ENCODE assay signal across 1 cellular context in the genomic region with DNA sequence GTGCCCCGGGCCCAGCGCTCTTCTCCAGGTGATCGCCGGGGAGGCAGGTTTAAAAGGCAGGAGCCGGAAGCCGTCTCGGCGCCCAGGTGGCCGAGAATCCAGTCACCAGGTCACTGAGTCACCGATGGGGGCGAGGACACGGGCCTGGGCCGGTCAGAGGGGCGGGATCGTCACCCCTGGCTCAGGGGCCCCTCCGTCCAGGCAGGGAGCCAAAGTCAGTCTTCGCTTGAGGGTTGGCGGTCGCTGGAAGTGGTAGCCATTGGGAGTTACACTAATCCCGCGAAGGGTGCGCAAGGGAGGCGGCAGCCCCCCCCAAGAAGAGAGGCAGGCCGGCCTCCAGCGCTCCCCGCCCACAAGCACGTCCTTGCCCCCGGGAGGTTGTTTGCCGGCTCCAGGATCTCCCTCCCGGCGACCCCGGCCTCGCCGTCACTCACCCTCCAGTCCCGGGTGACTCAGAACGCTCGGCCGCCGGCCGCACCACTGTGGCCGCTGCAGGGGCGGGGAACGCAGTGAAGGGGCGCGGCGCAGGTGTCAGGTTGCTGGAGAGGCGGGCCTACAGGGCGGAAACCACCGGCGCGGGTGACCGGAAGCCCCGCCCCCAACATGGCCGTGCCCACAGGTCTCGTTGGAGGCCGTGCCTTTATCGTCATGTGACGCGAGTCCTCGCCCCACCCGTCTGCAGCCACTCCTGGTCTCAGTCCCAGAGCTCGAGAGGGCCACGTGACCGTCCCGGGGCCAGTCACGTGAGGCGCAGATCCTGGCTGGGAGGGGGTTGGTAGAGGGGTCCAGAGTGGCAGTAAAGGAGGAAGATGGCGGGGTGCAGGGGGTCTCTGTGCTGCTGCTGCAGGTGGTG.
TF ChIP-seq lines count a peak whose summit lies in the region.

A gene with protein sequence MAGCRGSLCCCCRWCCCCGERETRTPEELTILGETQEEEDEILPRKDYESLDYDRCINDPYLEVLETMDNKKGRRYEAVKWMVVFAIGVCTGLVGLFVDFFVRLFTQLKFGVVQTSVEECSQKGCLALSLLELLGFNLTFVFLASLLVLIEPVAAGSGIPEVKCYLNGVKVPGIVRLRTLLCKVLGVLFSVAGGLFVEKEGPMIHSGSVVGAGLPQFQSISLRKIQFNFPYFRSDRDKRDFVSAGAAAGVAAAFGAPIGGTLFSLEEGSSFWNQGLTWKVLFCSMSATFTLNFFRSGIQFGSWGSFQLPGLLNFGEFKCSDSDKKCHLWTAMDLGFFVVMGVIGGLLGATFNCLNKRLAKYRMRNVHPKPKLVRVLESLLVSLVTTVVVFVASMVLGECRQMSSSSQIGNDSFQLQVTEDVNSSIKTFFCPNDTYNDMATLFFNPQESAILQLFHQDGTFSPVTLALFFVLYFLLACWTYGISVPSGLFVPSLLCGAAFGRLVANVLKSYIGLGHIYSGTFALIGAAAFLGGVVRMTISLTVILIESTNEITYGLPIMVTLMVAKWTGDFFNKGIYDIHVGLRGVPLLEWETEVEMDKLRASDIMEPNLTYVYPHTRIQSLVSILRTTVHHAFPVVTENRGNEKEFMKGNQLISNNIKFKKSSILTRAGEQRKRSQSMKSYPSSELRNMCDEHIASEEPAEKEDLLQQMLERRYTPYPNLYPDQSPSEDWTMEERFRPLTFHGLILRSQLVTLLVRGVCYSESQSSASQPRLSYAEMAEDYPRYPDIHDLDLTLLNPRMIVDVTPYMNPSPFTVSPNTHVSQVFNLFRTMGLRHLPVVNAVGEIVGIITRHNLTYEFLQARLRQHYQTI (plus strand): TSS at position 738 of the 853 bp plus-strand sequence. CDS start 72 bp downstream, at position 810.
A gene (minus strand): TSS at position 511 of the 853 bp plus-strand sequence. CDS start 2,848 bp downstream, outside the sequence.

TF ChIP-seq in K562, 482 proteins besides CTCF, POLR2A, EP300 and RAD21 (continued from another document):
- TF ChIP-seq, protein P1, sequence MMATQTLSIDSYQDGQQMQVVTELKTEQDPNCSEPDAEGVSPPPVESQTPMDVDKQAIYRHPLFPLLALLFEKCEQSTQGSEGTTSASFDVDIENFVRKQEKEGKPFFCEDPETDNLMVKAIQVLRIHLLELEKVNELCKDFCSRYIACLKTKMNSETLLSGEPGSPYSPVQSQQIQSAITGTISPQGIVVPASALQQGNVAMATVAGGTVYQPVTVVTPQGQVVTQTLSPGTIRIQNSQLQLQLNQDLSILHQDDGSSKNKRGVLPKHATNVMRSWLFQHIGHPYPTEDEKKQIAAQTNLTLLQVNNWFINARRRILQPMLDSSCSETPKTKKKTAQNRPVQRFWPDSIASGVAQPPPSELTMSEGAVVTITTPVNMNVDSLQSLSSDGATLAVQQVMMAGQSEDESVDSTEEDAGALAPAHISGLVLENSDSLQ (IDR thresholded peaks at IDR 0.05), result peak; percentile 98
- TF ChIP-seq, protein P2, sequence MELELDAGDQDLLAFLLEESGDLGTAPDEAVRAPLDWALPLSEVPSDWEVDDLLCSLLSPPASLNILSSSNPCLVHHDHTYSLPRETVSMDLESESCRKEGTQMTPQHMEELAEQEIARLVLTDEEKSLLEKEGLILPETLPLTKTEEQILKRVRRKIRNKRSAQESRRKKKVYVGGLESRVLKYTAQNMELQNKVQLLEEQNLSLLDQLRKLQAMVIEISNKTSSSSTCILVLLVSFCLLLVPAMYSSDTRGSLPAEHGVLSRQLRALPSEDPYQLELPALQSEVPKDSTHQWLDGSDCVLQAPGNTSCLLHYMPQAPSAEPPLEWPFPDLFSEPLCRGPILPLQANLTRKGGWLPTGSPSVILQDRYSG (tag; conservative IDR thresholded peaks at IDR 0.05; ENCODE audit: low read depth), result no peak
- TF ChIP-seq TAL1 (IDR thresholded peaks at IDR 0.05) (peak; percentile 40; the same call in 1 of the 2 replicates), ZNF766 (CRISPR knock-in tag; conservative IDR thresholded peaks at IDR 0.05) (peak; percentile 82), KDM4B (IDR thresholded peaks at IDR 0.05; ENCODE audit: borderline replicate concordance in 2 of 2, low read depth in 1 of 2) (peak in 1 of 2 experiments; percentile 96; a peak in 2 of 4 replicates), PHB (CRISPR knock-in tag; IDR thresholded peaks at IDR 0.05) (0 out of 2 replicates have a peak, but pooled peaks have one; percentile 5), POLR2H (tag; IDR thresholded peaks at IDR 0.05; ENCODE audit: low read depth) (no peak), TCF7L2 (IDR thresholded peaks at IDR 0.05; ENCODE audit: low read depth, low read length) (peak; percentile 52; the same call in 1 of the 2 replicates), RNF2 (IDR thresholded peaks at IDR 0.05) (peak; percentile 32; the same call in 1 of the 2 replicates), ZNF695 (CRISPR knock-in tag; IDR thresholded peaks at IDR 0.05) (0 out of 2 replicates have a peak, but pooled peaks have one; percentile 7), NONO (IDR thresholded peaks at IDR 0.05; ENCODE audit: low read depth in 2 of 2, low read length in 1 of 2) (peak in 1 of 2 experiments; percentile 51; a peak in 1 of 4 replicates), CCNT2 (IDR thresholded peaks at IDR 0.05; ENCODE audit: borderline replicate concordance, extremely low read depth, insufficient read length, low read depth, low read length) (peak; percentile 99), MAZ (CRISPR knock-in tag; conservative IDR thresholded peaks at IDR 0.05 in 1 of 2, IDR thresholded peaks at IDR 0.05 in 1 of 2) (peak; percentile 95 to 98; a peak in 3 of 4 replicates)
- TF ChIP-seq, protein P3, sequence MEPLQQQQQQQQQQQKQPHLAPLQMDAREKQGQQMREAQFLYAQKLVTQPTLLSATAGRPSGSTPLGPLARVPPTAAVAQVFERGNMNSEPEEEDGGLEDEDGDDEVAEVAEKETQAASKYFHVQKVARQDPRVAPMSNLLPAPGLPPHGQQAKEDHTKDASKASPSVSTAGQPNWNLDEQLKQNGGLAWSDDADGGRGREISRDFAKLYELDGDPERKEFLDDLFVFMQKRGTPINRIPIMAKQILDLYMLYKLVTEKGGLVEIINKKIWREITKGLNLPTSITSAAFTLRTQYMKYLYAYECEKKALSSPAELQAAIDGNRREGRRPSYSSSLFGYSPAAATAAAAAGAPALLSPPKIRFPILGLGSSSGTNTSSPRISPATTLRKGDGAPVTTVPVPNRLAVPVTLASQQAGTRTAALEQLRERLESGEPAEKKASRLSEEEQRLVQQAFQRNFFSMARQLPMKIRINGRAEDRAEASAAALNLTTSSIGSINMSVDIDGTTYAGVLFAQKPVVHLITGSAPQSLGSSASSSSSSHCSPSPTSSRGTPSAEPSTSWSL (CRISPR knock-in tag; IDR thresholded peaks at IDR 0.05; ENCODE audit: borderline replicate concordance), result 0 out of 2 replicates have a peak, but pooled peaks have one; percentile 1
- TF ChIP-seq, protein P4, sequence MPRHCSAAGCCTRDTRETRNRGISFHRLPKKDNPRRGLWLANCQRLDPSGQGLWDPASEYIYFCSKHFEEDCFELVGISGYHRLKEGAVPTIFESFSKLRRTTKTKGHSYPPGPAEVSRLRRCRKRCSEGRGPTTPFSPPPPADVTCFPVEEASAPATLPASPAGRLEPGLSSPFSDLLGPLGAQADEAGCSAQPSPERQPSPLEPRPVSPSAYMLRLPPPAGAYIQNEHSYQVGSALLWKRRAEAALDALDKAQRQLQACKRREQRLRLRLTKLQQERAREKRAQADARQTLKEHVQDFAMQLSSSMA (CRISPR knock-in tag; IDR thresholded peaks at IDR 0.05), result peak; percentile 51; the same call in 1 of the 2 replicates
- TF ChIP-seq, protein P5, sequence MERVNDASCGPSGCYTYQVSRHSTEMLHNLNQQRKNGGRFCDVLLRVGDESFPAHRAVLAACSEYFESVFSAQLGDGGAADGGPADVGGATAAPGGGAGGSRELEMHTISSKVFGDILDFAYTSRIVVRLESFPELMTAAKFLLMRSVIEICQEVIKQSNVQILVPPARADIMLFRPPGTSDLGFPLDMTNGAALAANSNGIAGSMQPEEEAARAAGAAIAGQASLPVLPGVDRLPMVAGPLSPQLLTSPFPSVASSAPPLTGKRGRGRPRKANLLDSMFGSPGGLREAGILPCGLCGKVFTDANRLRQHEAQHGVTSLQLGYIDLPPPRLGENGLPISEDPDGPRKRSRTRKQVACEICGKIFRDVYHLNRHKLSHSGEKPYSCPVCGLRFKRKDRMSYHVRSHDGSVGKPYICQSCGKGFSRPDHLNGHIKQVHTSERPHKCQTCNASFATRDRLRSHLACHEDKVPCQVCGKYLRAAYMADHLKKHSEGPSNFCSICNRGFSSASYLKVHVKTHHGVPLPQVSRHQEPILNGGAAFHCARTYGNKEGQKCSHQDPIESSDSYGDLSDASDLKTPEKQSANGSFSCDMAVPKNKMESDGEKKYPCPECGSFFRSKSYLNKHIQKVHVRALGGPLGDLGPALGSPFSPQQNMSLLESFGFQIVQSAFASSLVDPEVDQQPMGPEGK (CRISPR knock-in tag; IDR thresholded peaks at IDR 0.05; ENCODE audit: borderline replicate concordance), result 0 out of 2 replicates have a peak, but pooled peaks have one; percentile 44
- TF ChIP-seq, protein P6, sequence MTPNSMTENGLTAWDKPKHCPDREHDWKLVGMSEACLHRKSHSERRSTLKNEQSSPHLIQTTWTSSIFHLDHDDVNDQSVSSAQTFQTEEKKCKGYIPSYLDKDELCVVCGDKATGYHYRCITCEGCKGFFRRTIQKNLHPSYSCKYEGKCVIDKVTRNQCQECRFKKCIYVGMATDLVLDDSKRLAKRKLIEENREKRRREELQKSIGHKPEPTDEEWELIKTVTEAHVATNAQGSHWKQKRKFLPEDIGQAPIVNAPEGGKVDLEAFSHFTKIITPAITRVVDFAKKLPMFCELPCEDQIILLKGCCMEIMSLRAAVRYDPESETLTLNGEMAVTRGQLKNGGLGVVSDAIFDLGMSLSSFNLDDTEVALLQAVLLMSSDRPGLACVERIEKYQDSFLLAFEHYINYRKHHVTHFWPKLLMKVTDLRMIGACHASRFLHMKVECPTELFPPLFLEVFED (CRISPR knock-in tag; conservative IDR thresholded peaks at IDR 0.05), result peak; percentile 82; the same call in 1 of the 2 replicates
- TF ChIP-seq, protein P7, sequence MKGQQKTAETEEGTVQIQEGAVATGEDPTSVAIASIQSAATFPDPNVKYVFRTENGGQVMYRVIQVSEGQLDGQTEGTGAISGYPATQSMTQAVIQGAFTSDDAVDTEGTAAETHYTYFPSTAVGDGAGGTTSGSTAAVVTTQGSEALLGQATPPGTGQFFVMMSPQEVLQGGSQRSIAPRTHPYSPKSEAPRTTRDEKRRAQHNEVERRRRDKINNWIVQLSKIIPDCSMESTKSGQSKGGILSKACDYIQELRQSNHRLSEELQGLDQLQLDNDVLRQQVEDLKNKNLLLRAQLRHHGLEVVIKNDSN (CRISPR knock-in tag; IDR thresholded peaks at IDR 0.05), result peak; percentile 100
